ENCODE assay signal across 8 cellular contexts in genomic region chr19:57191141-57192063, GRCh38. TPM values are rescaled to one million over a fixed set of nuclear protein-coding genes. Genes with fewer than 3 reads are reported as not detected.
DNase-seq lines count a peak whose midpoint lies in the region; ATAC-seq and TF ChIP-seq lines count a peak whose summit lies in the region.

TSS of gene ZNF264 (plus strand) at chr19:57191500. CDS start at chr19:57191914, 414 bp downstream.

- TF ChIP-seq CTCF in endothelial cell (IDR thresholded peaks at IDR 0.05; ENCODE audit: unreplicated experiment) = no peak

- peaks cover 6 to 7% of the 10 kb centered on the region in 2 donors for H3K27me3 Mint-ChIP-seq in CD4-positive, alpha-beta memory T cell
- H3K27me3 Mint-ChIP-seq in endothelial cell (ENCODE audit: unreplicated experiment) = peaks cover 13% of the 10 kb centered on the region

- H3K36me3 Mint-ChIP-seq in CD4-positive, alpha-beta memory T cell = peaks cover 59 to 63% of the 10 kb centered on the region in 2 donors
- H3K36me3 Mint-ChIP-seq in endothelial cell (ENCODE audit: low read depth, unreplicated experiment) = peaks cover 49% of the 10 kb centered on the region

- peak within 1 kb of the TSS; percentile 91 to 94 (median 93) for H3K4me3 Mint-ChIP-seq in CD4-positive, alpha-beta memory T cell
- H3K4me3 Mint-ChIP-seq in endothelial cell (ENCODE audit: unreplicated experiment) = peak within 1 kb of the TSS; percentile 99

- peak; percentile 95 for ATAC-seq in GM19397 (IDR thresholded peaks at IDR 0.05; ENCODE audit: unreplicated experiment)

- peak; percentile 88 to 90 (median 88) for DNase-seq in CD4-positive, alpha-beta memory T cell
- peak; percentile 92 for DNase-seq in HK-2 (ENCODE audit: unreplicated experiment)
- peak; percentile 79 to 84 for DNase-seq in NOMO-1 (lab: John Stamatoyannopoulos, UW; ENCODE audit: unreplicated experiment in 2 of 2)
- DNase-seq in activated CD8-positive, alpha-beta memory T cell treated with anti-CD3 and anti-CD28 coated beads, Interleukin-2, amount 50 U/mL, for 4 hours = peak; percentile 92
- DNase-seq in endothelial cell (ENCODE audit: low spot score) = peak; percentile 73
- peak; percentile 84 for DNase-seq in stimulated activated CD8-positive, alpha-beta memory T cell treated with anti-CD3 and anti-CD28 coated beads, Interleukin-15, amount 100 ng/mL, for 24 hours (ENCODE audit: low read depth)

- POLR2A ChIA-PET in CD4-positive, alpha-beta memory T cell (lab: Charles Lee; ENCODE audit: partially characterized antibody) = interaction anchor here (0.6 to 2.1 kb wide), 14 partner anchors 8 to 1084 kb away, joined by 3 to 11 read pairs (median 4); partner anchors contain the start of genes DUXA, TRAPPC2B, ZNF274 and ZNF547

- H3K36me3 ChIP-seq in CD4-positive, alpha-beta memory T cell (ENCODE audit: insufficient read depth, low read length) = peaks cover 25% of the 10 kb centered on the region
- peaks cover 40% of the 10 kb centered on the region for H3K36me3 ChIP-seq in mesodermal cell (ENCODE audit: control insufficient read depth, insufficient read depth, low read length)

- H3K4me1 Mint-ChIP-seq in CD4-positive, alpha-beta memory T cell = peaks cover 19 to 54% (median 36%) of the 10 kb centered on the region in 4 donors
- peaks cover 16% of the 10 kb centered on the region for H3K4me1 Mint-ChIP-seq in endothelial cell (ENCODE audit: unreplicated experiment)

- WGBS in mesodermal cell (ENCODE audit: insufficient coverage in 2 of 2), 2 experiments = 5% methylated on average over 75 to 79 of the region's 81 CpGs

- H3K9me3 Mint-ChIP-seq in CD4-positive, alpha-beta memory T cell = peaks cover 5 to 49% (median 23%) of the 10 kb centered on the region in 8 donors
- peaks cover 25% of the 10 kb centered on the region for H3K9me3 Mint-ChIP-seq in endothelial cell (ENCODE audit: unreplicated experiment)

- peak within 1 kb of the TSS; percentile 57 to 73 for H3K4me3 ChIP-seq in CD4-positive, alpha-beta memory T cell (ENCODE audit: low read length in 2 of 2)
- peak within 1 kb of the TSS; percentile 99 for H3K4me3 ChIP-seq in mesodermal cell (ENCODE audit: extremely low read depth, insufficient read depth, low read length, poor library complexity, severe bottlenecking)

- intact Hi-C loops in CD4-positive, alpha-beta memory T cell (cut with micrococcal nuclease) = loop anchor here (1.0 to 5.0 kb wide), 4 partner anchors 49 to 799 kb away; partner anchors contain the start of genes ZNF460, ZNF548, ZNF582 and ZNF805

- no peaks in the 10 kb centered on the region for H3K27me3 ChIP-seq in CD4-positive, alpha-beta memory T cell (ENCODE audit: insufficient read depth, low read length)

- peak within 1 kb of the TSS; percentile 94 to 98 (median 96) for H3K27ac Mint-ChIP-seq in CD4-positive, alpha-beta memory T cell
- peak within 1 kb of the TSS; percentile 72 for H3K27ac Mint-ChIP-seq in endothelial cell (ENCODE audit: unreplicated experiment)

- CTCF ChIA-PET in CD4-positive, alpha-beta memory T cell (lab: Charles Lee; ENCODE audit: partially characterized antibody) = interaction anchor here (0.5 kb wide), 1 partner anchor 43 kb away, joined by 3 read pairs; no protein-coding TSS in a partner anchor

- H3K4me1 ChIP-seq in CD4-positive, alpha-beta memory T cell (ENCODE audit: insufficient read depth, low read length) = peaks cover 23% of the 10 kb centered on the region
- no peaks in the 10 kb centered on the region for H3K4me1 ChIP-seq in mesodermal cell (ENCODE audit: control insufficient read depth, insufficient read depth, low read length, poor library complexity, severe bottlenecking)

- peak within 1 kb of the TSS; percentile 77 for H3K27ac ChIP-seq in CD4-positive, alpha-beta memory T cell (ENCODE audit: low read depth, low read length)
- H3K27ac ChIP-seq in mesodermal cell (ENCODE audit: low read depth, low read length, severe bottlenecking) = peak within 1 kb of the TSS; percentile 79

- H3K9me3 ChIP-seq in CD4-positive, alpha-beta memory T cell (ENCODE audit: control insufficient read depth in 1 of 2, low read length in 2 of 2) = peaks cover 0 to 4% of the 10 kb centered on the region in 2 donors
- peaks cover 31% of the 10 kb centered on the region for H3K9me3 ChIP-seq in mesodermal cell (ENCODE audit: control insufficient read depth, low read length)

RNA-seq across cellular contexts. Expression of gene ZNF264, which starts in this region (rescaled TPM):
- total RNA-seq in CD4-positive, alpha-beta memory T cell = 10 to 100 TPM; 62.5 to 64.1 TPM
- polyA plus RNA-seq in CD4-positive, alpha-beta memory T cell = 10 to 100 TPM; 12.6 to 13.3 TPM
- 29.0 TPM for total RNA-seq in endothelial cell (ENCODE audit: unreplicated experiment)
- 9.8 TPM for polyA plus RNA-seq in mesodermal cell (2013, experiment 1 of 2)
- 7.1 TPM for polyA plus RNA-seq in mesodermal cell (2013, experiment 2 of 2)

Comparison
In these comparisons a context has a peak if more than half of its experiments do, and no peak if none do; other contexts are left out.
1. Peak in every context shown above with its lines: DNase-seq, ATAC-seq, H3K4me3 ChIP-seq and H3K27ac ChIP-seq.